Comparison of ENCODE assay signal across 8 cellular contexts in the genomic region with DNA sequence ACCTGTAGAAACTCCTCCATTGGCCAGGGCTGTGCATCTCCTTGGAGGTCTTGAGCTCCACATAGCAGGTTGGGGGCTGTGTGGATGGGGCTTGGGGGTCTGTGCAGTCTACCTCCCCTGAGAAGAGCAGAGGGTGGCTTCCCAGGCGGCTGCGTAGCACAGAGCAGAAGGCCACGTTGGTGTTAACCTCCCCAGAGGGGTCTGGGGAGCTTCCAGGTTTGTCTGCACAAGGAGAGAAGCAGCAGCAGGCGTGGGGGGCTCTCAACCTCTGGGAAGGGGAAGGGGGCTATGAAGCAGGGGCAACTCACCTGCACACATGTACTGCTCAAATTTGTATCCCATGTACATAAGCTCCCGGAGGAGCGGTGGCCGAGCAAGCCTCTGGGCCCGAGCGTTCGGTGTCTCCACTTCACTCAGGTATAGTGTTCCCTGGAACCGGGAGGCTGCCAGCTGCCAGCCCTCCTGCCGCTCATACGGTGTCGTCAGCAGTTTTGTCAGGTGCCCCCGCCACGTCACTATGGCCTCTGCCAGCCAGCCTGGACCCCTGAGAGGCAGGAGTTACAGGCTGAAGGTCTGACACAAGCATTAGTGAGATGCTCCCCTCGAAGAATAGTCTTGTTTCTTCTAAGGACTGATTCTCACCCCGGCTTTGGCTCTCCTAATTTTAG. TPM values are rescaled to one million over a fixed set of nuclear protein-coding genes. Genes with fewer than 3 reads are reported as not detected.
A peak's percentile ranks its signal among the peaks of the same experiment; 100 is the strongest.
DNase-seq lines count a peak whose midpoint lies in the region; ATAC-seq, FAIRE-seq and TF ChIP-seq lines count a peak whose summit lies in the region.

No MANE protein-coding gene starts in this region.

- H3K36me3 ChIP-seq in GM12878 (ENCODE audit: control insufficient read depth in 2 of 2, insufficient read depth in 2 of 2, low read length in 1 of 2) (peaks cover 11 to 13% of the 10 kb centered on the region in 2 experiments; a peak in 3 of 4 replicates), mucosa of rectum (ENCODE audit: control insufficient read depth in 2 of 2, insufficient read depth in 2 of 2, low read length in 2 of 2) (peaks cover 39 to 46% of the 10 kb centered on the region in 2 donors)

- TF ChIP-seq POLR2A in GM12878 (IDR thresholded peaks at IDR 0.05; ENCODE audit: low read depth, low read length): peak; percentile 41

- TF ChIP-seq RAD21 in GM12878 (IDR thresholded peaks at IDR 0.05; ENCODE audit: insufficient read depth, low read depth, low read length): no peak

- RAD21 ChIA-PET in GM12878 (lab: Charles Lee; ENCODE audit: unreplicated experiment): interaction anchor here (1.9 kb wide), 1 partner anchor 12 kb away, joined by 11 read pairs; the partner anchor contains the start of genes NELFE and SKIC2

- CTCF ChIA-PET in GM12878 (lab: Yijun Ruan, JAX): interaction anchor here (1.0 to 3.1 kb wide), 2 partner anchors 12 to 18 kb away, joined by 3 to 10 read pairs; partner anchors contain the start of genes NELFE and SKIC2

- peaks cover 13% of the 10 kb centered on the region for H3K4me1 ChIP-seq in GM12878 (ENCODE audit: control insufficient read depth, insufficient read depth, low read length)
- peaks cover 15 to 18% of the 10 kb centered on the region in 2 donors for H3K4me1 ChIP-seq in mucosa of rectum (ENCODE audit: control insufficient read depth in 2 of 2, insufficient read depth in 2 of 2, low read length in 2 of 2)

- no peak overlapping the region for H2AFZ ChIP-seq in GM12878 (ENCODE audit: control insufficient read depth, low read depth, low read length)

- no peaks in the 10 kb centered on the region for H3K27me3 ChIP-seq in GM12878 (replicated peaks in 1 of 2; ENCODE audit: control insufficient read depth in 2 of 2, insufficient read depth in 2 of 2, low read length in 1 of 2)
- no peaks in the 10 kb centered on the region for H3K27me3 ChIP-seq in mucosa of rectum (ENCODE audit: control insufficient read depth in 2 of 2, insufficient read depth in 2 of 2, low read length in 2 of 2)

- SMC1A ChIA-PET in GM12878 (lab: Charles Lee; ENCODE audit: uncharacterized antibody, unreplicated experiment): interaction anchor here (1.4 to 1.8 kb wide), 2 partner anchors 11 to 12 kb away, joined by 5 to 17 read pairs; partner anchors contain the start of genes NELFE and SKIC2

- intact Hi-C loops in GM12878 (cut with micrococcal nuclease; ENCODE audit: unreplicated experiment): no loop called here

- H3K27ac ChIP-seq in GM12878 (ENCODE audit: control insufficient read depth, insufficient read depth) (peak overlapping the region; percentile 99), mucosa of rectum (ENCODE audit: low read depth in 2 of 2, low read length in 2 of 2) (peak overlapping the region in 1 of 2 donors; percentile 98)

- FAIRE-seq in GM12878 (lab: Jason Lieb, UNC): no peak

- H3K79me2 ChIP-seq in GM12878 (ENCODE audit: control insufficient read depth, insufficient read depth, low read length): peaks cover 22% of the 10 kb centered on the region

- ATAC-seq in GM12878 (no peak), GM19467 (IDR thresholded peaks at IDR 0.05; ENCODE audit: unreplicated experiment) (no peak)

- DNase-seq in DMS79 (lab: John Stamatoyannopoulos, UW) (peak; percentile 78), NCI-H2029 (lab: John Stamatoyannopoulos, UW) (peak; percentile 75), GM12878 (ENCODE audit: low read depth, low spot score) (no peak), SK-N-DZ (ENCODE audit: low spot score) (no peak), medulla oblongata (ENCODE audit: extremely low spot score) (no peak), activated gamma-delta T cell treated with Interleukin-2 at 50 U/mL for 16 hours (no peak)

- TF ChIP-seq CTCF in GM12878 (IDR thresholded peaks at IDR 0.05 in 2 of 3, conservative IDR thresholded peaks at IDR 0.05 in 1 of 3; ENCODE audit: control insufficient read depth in 2 of 3, extremely low read depth in 1 of 3, insufficient read depth in 1 of 3, low read depth in 3 of 3, low read length in 3 of 3): no peak

- 83% methylated on average over 17 of the region's 18 CpGs for WGBS in GM12878 (ENCODE audit: insufficient coverage, insufficient replicate concordance, low lambda C conversion rate, missing lambda C conversion rate)

- H4K20me1 ChIP-seq in GM12878 (ENCODE audit: control insufficient read depth, insufficient read depth): no peaks in the 10 kb centered on the region

- H3K4me2 ChIP-seq in GM12878 (ENCODE audit: control insufficient read depth, insufficient read depth): peak overlapping the region; percentile 100

- peak overlapping the region; percentile 66 for H3K4me3 ChIP-seq in GM12878
- H3K4me3 ChIP-seq in mucosa of rectum (ENCODE audit: low read length in 2 of 2): peak overlapping the region; percentile 89

- H3K9ac ChIP-seq in GM12878 (ENCODE audit: control insufficient read depth, insufficient read depth, low read length) (peak overlapping the region; percentile 90), mucosa of rectum (ENCODE audit: low read depth in 1 of 2, low read length in 2 of 2) (peak overlapping the region in 1 of 2 donors; percentile 94)

- BruUV-seq in GM12878 (replicated peaks; lab: Mats Ljungman, UMichigan): no TSS peak

- in situ Hi-C loops in GM12878 (cut with MboI): loop anchor here (10.0 kb wide), 1 partner anchor 64 kb away; the partner anchor contains the start of gene CYP21A2

- TF ChIP-seq EP300 in GM12878 (IDR thresholded peaks at IDR 0.05; ENCODE audit: borderline replicate concordance in 1 of 2, control insufficient read depth in 1 of 2, low read depth in 2 of 2, low read length in 2 of 2): no peak

- POLR2A ChIA-PET in GM12878 (lab: Charles Lee): interaction anchor here (0.5 to 4.3 kb wide), 3 partner anchors 12 to 183 kb away, joined by 3 to 48 read pairs (median 3); partner anchors contain the start of genes NELFE and SKIC2

- H3K9me3 ChIP-seq in GM12878 (replicated peaks; ENCODE audit: control insufficient read depth, insufficient read depth, low read length) (no peaks in the 10 kb centered on the region), mucosa of rectum (ENCODE audit: control insufficient read depth in 2 of 2, low read length in 2 of 2) (no peaks in the 10 kb centered on the region)

RNA-seq across cellular contexts. Expression of gene DXO, which starts 1.2 kb away (rescaled TPM):
- total RNA-seq in GM12878 (2013; cell fraction: nucleolus; rRNA removed): 21.1 and 23.4 TPM in 2 replicates
- total RNA-seq in GM12878 (2014; rRNA removed) (17.4 and 17.6 TPM in 2 replicates), GM12878 (2014; rRNA removed; fragmentation: Illumina TruSeq; extraction: Trizol) (11.7 and 12.3 TPM in 2 replicates), GM12878 (2021) (18.5 and 20.2 TPM in 2 replicates)
- 10.8 TPM for polyA plus RNA-seq in GM12878 (2011; ENCODE audit: low read depth)
- polyA plus RNA-seq in GM12878 (2011; rRNA removed) (6.5 and 13.4 TPM in 2 replicates), GM12878 (2014; fragmentation: Illumina TruSeq; extraction: Trizol) (14.7 and 14.9 TPM in 2 replicates), GM12878 (2014; fragmentation: Nextera tagmentation; extraction: Ambion mirVana) (1 to 10 TPM; 4.5 to 6.4 TPM), GM12878 (2014; rRNA removed) (21.4 and 23.5 TPM in 2 replicates), GM12878 (2016; fragmentation: Nextera tagmentation; extraction: Ambion mirVana) (10 to 100 TPM; 18.9 to 20.8 TPM)
- 22.0 and 24.7 TPM in 2 replicates for polyA plus RNA-seq in GM12878 (2011; cell fraction: cytosol; rRNA removed)
- polyA plus RNA-seq in GM12878 (2011; cell fraction: nucleus; rRNA removed): 77.8 and 90.8 TPM in 2 replicates
- 19.5 and 22.7 TPM in 2 replicates for polyA plus RNA-seq in GM12878 (2012)
- polyA minus RNA-seq in GM12878 (2011; rRNA and poly(A)+ RNA removed): 9.9 and 19.3 TPM in 2 replicates
- polyA minus RNA-seq in GM12878 (2011; cell fraction: cytosol; rRNA and poly(A)+ RNA removed): 4.9 and 9.1 TPM in 2 replicates
- 24.3 and 30.0 TPM in 2 replicates for polyA minus RNA-seq in GM12878 (2011; cell fraction: nucleus; rRNA and poly(A)+ RNA removed)
- polyA plus RNA-seq in SK-N-DZ (2014; cell fraction: cytosol; rRNA removed): 27.3 and 29.7 TPM in 2 replicates
- polyA plus RNA-seq in SK-N-DZ (2014; cell fraction: nucleus; rRNA removed): 109 and 119 TPM in 2 replicates

RNA-seq across cellular contexts. Expression of gene C4A, which starts 11.1 kb away (rescaled TPM):
- 5.2 and 7.5 TPM in 2 replicates for total RNA-seq in GM12878 (2013; cell fraction: nucleolus; rRNA removed)
- total RNA-seq in GM12878 (2014; rRNA removed) (0.49 and 3.0 TPM in 2 replicates), GM12878 (2014; rRNA removed; fragmentation: Illumina TruSeq; extraction: Trizol) (0.83 and 0.85 TPM in 2 replicates), GM12878 (2021) (2.9 and 5.4 TPM in 2 replicates)
- polyA plus RNA-seq in GM12878 (2011; ENCODE audit: low read depth): 2.9 TPM
- polyA plus RNA-seq in GM12878 (2011; rRNA removed) (0.85 and 1.7 TPM in 2 replicates), GM12878 (2014; fragmentation: Illumina TruSeq; extraction: Trizol) (0.32 and 0.85 TPM in 2 replicates), GM12878 (2014; fragmentation: Nextera tagmentation; extraction: Ambion mirVana) (under 1 TPM in 1 of 2 experiments, not detected in 1; 0.13 TPM), GM12878 (2014; rRNA removed) (3.1 and 3.3 TPM in 2 replicates), GM12878 (2016; fragmentation: Nextera tagmentation; extraction: Ambion mirVana) (under 1 TPM; 0.40 to 0.88 TPM)
- 2.0 and 2.3 TPM in 2 replicates for polyA plus RNA-seq in GM12878 (2011; cell fraction: cytosol; rRNA removed)
- 19.3 and 20.6 TPM in 2 replicates for polyA plus RNA-seq in GM12878 (2011; cell fraction: nucleus; rRNA removed)
- polyA plus RNA-seq in GM12878 (2012): 2.8 and 3.4 TPM in 2 replicates
- polyA minus RNA-seq in GM12878 (2011; rRNA and poly(A)+ RNA removed): 0.80 and 3.8 TPM in 2 replicates
- polyA minus RNA-seq in GM12878 (2011; cell fraction: cytosol; rRNA and poly(A)+ RNA removed): 1.0 TPM in 1 of 2 replicates, not detected in the other
- polyA minus RNA-seq in GM12878 (2011; cell fraction: nucleus; rRNA and poly(A)+ RNA removed): 5.0 and 10.4 TPM in 2 replicates
- 1.6 and 5.1 TPM in 2 replicates for polyA plus RNA-seq in SK-N-DZ (2014; cell fraction: cytosol; rRNA removed)
- polyA plus RNA-seq in SK-N-DZ (2014; cell fraction: nucleus; rRNA removed): 31.0 and 34.1 TPM in 2 replicates

RNA-seq across cellular contexts. Expression of gene SKIC2, which starts 11.8 kb away (rescaled TPM):
- 77.1 and 89.2 TPM in 2 replicates for total RNA-seq in GM12878 (2013; cell fraction: nucleolus; rRNA removed)
- total RNA-seq in GM12878 (2014; rRNA removed) (29.1 and 34.6 TPM in 2 replicates), GM12878 (2014; rRNA removed; fragmentation: Illumina TruSeq; extraction: Trizol) (20.5 and 20.8 TPM in 2 replicates), GM12878 (2021) (73.7 and 79.2 TPM in 2 replicates)
- 29.9 TPM for polyA plus RNA-seq in GM12878 (2011; ENCODE audit: low read depth)
- polyA plus RNA-seq in GM12878 (2011; rRNA removed) (13.6 and 20.8 TPM in 2 replicates), GM12878 (2014; fragmentation: Illumina TruSeq; extraction: Trizol) (22.5 and 30.3 TPM in 2 replicates), GM12878 (2014; fragmentation: Nextera tagmentation; extraction: Ambion mirVana) (1 to 10 TPM; 3.3 to 9.3 TPM), GM12878 (2014; rRNA removed) (41.2 and 41.4 TPM in 2 replicates), GM12878 (2016; fragmentation: Nextera tagmentation; extraction: Ambion mirVana) (10 to 100 TPM; 55.5 to 63.7 TPM)
- 29.3 and 37.8 TPM in 2 replicates for polyA plus RNA-seq in GM12878 (2011; cell fraction: cytosol; rRNA removed)
- polyA plus RNA-seq in GM12878 (2011; cell fraction: nucleus; rRNA removed): 266 and 274 TPM in 2 replicates
- 52.5 and 53.7 TPM in 2 replicates for polyA plus RNA-seq in GM12878 (2012)
- polyA minus RNA-seq in GM12878 (2011; rRNA and poly(A)+ RNA removed): 60.5 and 73.0 TPM in 2 replicates
- 12.8 and 19.4 TPM in 2 replicates for polyA minus RNA-seq in GM12878 (2011; cell fraction: cytosol; rRNA and poly(A)+ RNA removed)
- polyA minus RNA-seq in GM12878 (2011; cell fraction: nucleus; rRNA and poly(A)+ RNA removed): 92.6 and 122 TPM in 2 replicates
- 31.3 and 31.4 TPM in 2 replicates for polyA plus RNA-seq in SK-N-DZ (2014; cell fraction: cytosol; rRNA removed)
- 195 and 266 TPM in 2 replicates for polyA plus RNA-seq in SK-N-DZ (2014; cell fraction: nucleus; rRNA removed)

RNA-seq across cellular contexts. Expression of gene NELFE, which starts 12.0 kb away (rescaled TPM):
- total RNA-seq in GM12878 (2013; cell fraction: nucleolus; rRNA removed): 18.0 and 20.4 TPM in 2 replicates
- 49.0 and 51.9 TPM in 2 replicates for total RNA-seq in GM12878 (2014; rRNA removed)
- total RNA-seq in GM12878 (2014; rRNA removed; fragmentation: Illumina TruSeq; extraction: Trizol): 64.9 and 68.5 TPM in 2 replicates
- 47.6 and 51.1 TPM in 2 replicates for total RNA-seq in GM12878 (2021)
- 22.5 TPM for polyA plus RNA-seq in GM12878 (2011; ENCODE audit: low read depth)
- polyA plus RNA-seq in GM12878 (2011; rRNA removed): 29.0 and 39.5 TPM in 2 replicates
- polyA plus RNA-seq in GM12878 (2011; cell fraction: cytosol; rRNA removed): 38.1 and 41.4 TPM in 2 replicates
- 31.9 and 33.2 TPM in 2 replicates for polyA plus RNA-seq in GM12878 (2011; cell fraction: nucleus; rRNA removed)
- polyA plus RNA-seq in GM12878 (2012): 42.4 and 46.9 TPM in 2 replicates
- 42.8 and 68.2 TPM in 2 replicates for polyA plus RNA-seq in GM12878 (2014; fragmentation: Illumina TruSeq; extraction: Trizol)
- polyA plus RNA-seq in GM12878 (2014; fragmentation: Nextera tagmentation; extraction: Ambion mirVana): 10 to 100 TPM in 1 of 2 experiments, 1 to 10 TPM in 1; 8.5 to 20.0 TPM
- polyA plus RNA-seq in GM12878 (2014; rRNA removed): 63.5 and 75.9 TPM in 2 replicates
- 100 to 1,000 TPM in 1 of 2 experiments, 10 to 100 TPM in 1; 95.1 to 105 TPM for polyA plus RNA-seq in GM12878 (2016; fragmentation: Nextera tagmentation; extraction: Ambion mirVana)
- 17.6 and 24.8 TPM in 2 replicates for polyA minus RNA-seq in GM12878 (2011; rRNA and poly(A)+ RNA removed)
- polyA minus RNA-seq in GM12878 (2011; cell fraction: cytosol; rRNA and poly(A)+ RNA removed): 14.7 and 17.8 TPM in 2 replicates
- polyA minus RNA-seq in GM12878 (2011; cell fraction: nucleus; rRNA and poly(A)+ RNA removed): 11.7 and 17.0 TPM in 2 replicates
- polyA plus RNA-seq in SK-N-DZ (2014; cell fraction: cytosol; rRNA removed): 146 and 170 TPM in 2 replicates
- 120 and 128 TPM in 2 replicates for polyA plus RNA-seq in SK-N-DZ (2014; cell fraction: nucleus; rRNA removed)

RNA-seq across cellular contexts. Expression of gene CFB, which starts 24.8 kb away (rescaled TPM):
- 0.27 and 1.1 TPM in 2 replicates for total RNA-seq in GM12878 (2013; cell fraction: nucleolus; rRNA removed)
- not detected in 2 replicates for total RNA-seq in GM12878 (2014; rRNA removed)
- not detected in 2 replicates for total RNA-seq in GM12878 (2014; rRNA removed; fragmentation: Illumina TruSeq; extraction: Trizol)
- 0.44 and 0.72 TPM in 2 replicates for total RNA-seq in GM12878 (2021)
- polyA plus RNA-seq in GM12878 (2011; ENCODE audit: low read depth): not detected
- polyA plus RNA-seq in GM12878 (2011; rRNA removed): not detected in 2 replicates
- polyA plus RNA-seq in GM12878 (2011; cell fraction: cytosol; rRNA removed): not detected in 2 replicates
- 0.57 and 0.63 TPM in 2 replicates for polyA plus RNA-seq in GM12878 (2011; cell fraction: nucleus; rRNA removed)
- 0.41 and 0.72 TPM in 2 replicates for polyA plus RNA-seq in GM12878 (2012)
- not detected in 2 replicates for polyA plus RNA-seq in GM12878 (2014; fragmentation: Illumina TruSeq; extraction: Trizol)
- under 1 TPM in 1 of 2 experiments, not detected in 1; 0.09 TPM for polyA plus RNA-seq in GM12878 (2014; fragmentation: Nextera tagmentation; extraction: Ambion mirVana)
- polyA plus RNA-seq in GM12878 (2014; rRNA removed): not detected in 2 replicates
- polyA plus RNA-seq in GM12878 (2016; fragmentation: Nextera tagmentation; extraction: Ambion mirVana): 1 to 10 TPM in 1 of 2 experiments, not detected in 1; 1.7 TPM
- not detected in 2 replicates for polyA minus RNA-seq in GM12878 (2011; rRNA and poly(A)+ RNA removed)
- polyA minus RNA-seq in GM12878 (2011; cell fraction: cytosol; rRNA and poly(A)+ RNA removed): 1.7 and 3.8 TPM in 2 replicates
- 0.48 and 0.57 TPM in 2 replicates for polyA minus RNA-seq in GM12878 (2011; cell fraction: nucleus; rRNA and poly(A)+ RNA removed)
- not detected in 2 replicates for polyA plus RNA-seq in SK-N-DZ (2014; cell fraction: cytosol; rRNA removed)
- 0.42 TPM in 1 of 2 replicates, not detected in the other for polyA plus RNA-seq in SK-N-DZ (2014; cell fraction: nucleus; rRNA removed)

Comparison
In these comparisons a context has a peak if more than half of its experiments do, and no peak if none do; other contexts are left out.
1. DNase-seq: peak in DMS79 (single experiment) and NCI-H2029 (single experiment); none in GM12878 (single experiment), SK-N-DZ (single experiment), medulla oblongata (single experiment) and activated gamma-delta T cell treated with Interleukin-2 at 50 U/mL for 16 hours (single experiment).